26 cellular contexts compared by ENCODE assay signal in genomic region chr6:24412294-24412693, GRCh38. TPM values are rescaled to one million over a fixed set of nuclear protein-coding genes. Genes with fewer than 3 reads are reported as not detected.
"Had no signal": no experiment of that assay in that cellular context is flagged by ENCODE, and none has a peak within 500 bp of the region (broad histone marks: within the 10 kb centered on the region; RNA-seq: fewer than 3 reads in every experiment).

No MANE protein-coding gene starts in this region.

- H3K27ac Mint-ChIP-seq: activated naive CD4-positive, alpha-beta T cell treated with anti-CD3 and anti-CD28 coated beads for 36 hours; brain had no signal

- H3K4me1 Mint-ChIP-seq: activated T-helper 17 cell treated with anti-CD3 and anti-CD28 coated beads, Interleukin-2, amount 50 U/mL, for 72 hours; brain; central memory CD8-positive, alpha-beta T cell had no signal

- H3K4me1 ChIP-seq: Peyer's patch, SJCRH30 had no signal

- H3K9me3 ChIP-seq: Peyer's patch, SJCRH30 had no signal

- H3K9me3 Mint-ChIP-seq: activated naive CD4-positive, alpha-beta T cell treated with anti-CD3 and anti-CD28 coated beads for 36 hours; activated T-cell treated with anti-CD3 and anti-CD28 coated beads, Interleukin-2, amount 50 U/mL, for 4 hours; activated T-helper 17 cell treated with anti-CD3 and anti-CD28 coated beads, Interleukin-2, amount 50 U/mL, for 72 hours; brain; central memory CD8-positive, alpha-beta T cell had no signal

- H3K4me3 Mint-ChIP-seq: activated CD8-positive, alpha-beta memory T cell treated with anti-CD3 and anti-CD28 coated beads, Interleukin-2, amount 10 ng/mL, durations not matched to agents 7 days and 5 days; activated naive CD4-positive, alpha-beta T cell treated with anti-CD3 and anti-CD28 coated beads for 36 hours; activated T-cell treated with anti-CD3 and anti-CD28 coated beads, Interleukin-2, amount 50 U/mL, for 4 hours; activated T-helper 17 cell treated with anti-CD3 and anti-CD28 coated beads, Interleukin-2, amount 50 U/mL, for 72 hours; brain; central memory CD8-positive, alpha-beta T cell had no signal

- DNase-seq: activated CD4-positive, alpha-beta T cell treated with anti-CD3 and anti-CD28 coated beads for 4 hours; activated CD8-positive, alpha-beta memory T cell treated with anti-CD3 and anti-CD28 coated beads, Interleukin-2, amount 10 ng/mL, durations not matched to agents 7 days and 5 days; activated gamma-delta T cell; activated naive CD4-positive, alpha-beta T cell treated with anti-CD3 and anti-CD28 coated beads for 36 hours; activated T-cell treated with anti-CD3 and anti-CD28 coated beads, Interleukin-2, amount 50 U/mL, for 4 hours; amygdala; Karpas-422; MM.1S; NCI-H1105; NCI-H1436 treated with DMSO at 0.1 percent for 48 hours; NCI-H187; NCI-H2081; NCI-H446; NCI-H524; Peyer's patch; Right ventricle myocardium superior; SJCRH30; SW 1271 had no signal

- H3K27me3 ChIP-seq: Peyer's patch, SJCRH30 had no signal

- H3K4me3 ChIP-seq: K562, Peyer's patch, SJCRH30 had no signal

- H3K27ac ChIP-seq: Peyer's patch, RWPE1, SJCRH30 had no signal

- ATAC-seq: activated CD4-positive, CD25-positive, alpha-beta regulatory T cell treated with anti-CD3 and anti-CD28 coated beads, Interleukin-2, amount 50 U/mL, for 24 hours; activated CD8-positive, alpha-beta memory T cell treated with anti-CD3 and anti-CD28 coated beads, Interleukin-2, amount 10 ng/mL, durations not matched to agents 7 days and 5 days; activated T-cell treated with anti-CD3 and anti-CD28 coated beads, Interleukin-2, amount 50 U/mL, for 4 hours; activated T-helper 17 cell treated with anti-CD3 and anti-CD28 coated beads, Interleukin-2, amount 50 U/mL, for 72 hours; K562; SK-N-SH treated with all-trans-retinoic acid at 6 μM for 48 hours had no signal

- H3K27me3 Mint-ChIP-seq: activated CD8-positive, alpha-beta memory T cell treated with anti-CD3 and anti-CD28 coated beads, Interleukin-2, amount 10 ng/mL, durations not matched to agents 7 days and 5 days; activated T-helper 17 cell treated with anti-CD3 and anti-CD28 coated beads, Interleukin-2, amount 50 U/mL, for 72 hours; brain; central memory CD8-positive, alpha-beta T cell had no signal

RNA-seq across cellular contexts. Expression of gene DCDC2, which starts 54.4 kb away (rescaled TPM):
- total RNA-seq: activated CD8-positive, alpha-beta memory T cell treated with anti-CD3 and anti-CD28 coated beads, Interleukin-2, amount 10 ng/mL, durations not matched to agents 7 days and 5 days; activated naive CD4-positive, alpha-beta T cell treated with anti-CD3 and anti-CD28 coated beads for 36 hours; Right ventricle myocardium superior; T-helper 1 cell treated with Interleukin-12 subunit alpha and Interleukin-12 subunit beta and Interleukin-4 antibody, amounts not matched to agents 30 ng/mL and 1 ng/mL, for 36 hours had no signal
- polyA plus RNA-seq: K562 had no signal
